Comparison of ENCODE assay signal across 23 cellular contexts in the genomic region with DNA sequence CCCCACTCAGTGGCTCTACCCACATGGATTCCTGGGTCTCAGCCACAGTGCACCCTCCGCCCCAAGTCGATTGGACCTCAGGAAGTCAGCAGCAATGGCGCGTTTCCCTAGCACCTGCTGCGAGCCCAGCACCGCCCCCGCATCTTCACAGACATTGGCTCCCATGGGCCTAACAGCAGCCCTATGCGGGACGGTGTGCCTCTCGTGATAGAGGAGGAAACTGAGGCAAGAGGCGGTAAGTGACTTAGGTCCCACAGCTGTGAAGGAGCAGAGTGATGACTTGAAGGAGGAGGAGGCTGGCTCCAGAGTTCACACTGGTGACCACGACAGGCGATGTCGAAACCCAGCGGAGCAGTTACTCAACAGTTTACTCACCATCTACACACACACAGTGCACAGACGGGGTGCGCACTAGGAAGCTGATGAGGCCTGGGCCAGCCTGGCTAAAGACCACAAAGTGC.
DNase-seq lines count a peak whose midpoint lies in the region; ATAC-seq and TF ChIP-seq lines count a peak whose summit lies in the region.
"Had no signal": no experiment of that assay in that cellular context is flagged by ENCODE, and none has a peak within 500 bp of the region (broad histone marks: within the 10 kb centered on the region; RNA-seq: fewer than 3 reads in every experiment).

No MANE protein-coding gene starts in this region.

- no peaks in the 10 kb centered on the region for H3K36me3 ChIP-seq in BLaER1 treated with 17β-estradiol and CSF1 and Interleukin-3, amounts not matched to agents 10 nM and 100 nM
- no peaks in the 10 kb centered on the region for H3K36me3 ChIP-seq in psoas muscle (ENCODE audit: insufficient read depth in 1 of 2, low read depth in 1 of 2)
- H3K36me3 ChIP-seq: heart left ventricle, thoracic aorta had no signal

- H3K9ac ChIP-seq in BLaER1 treated with 17β-estradiol and CSF1 and Interleukin-3, amounts not matched to agents 10 nM and 100 nM: no peak overlapping the region

- WGBS in psoas muscle, 3 donors: 85 to 87% (median 86%) methylated on average over 17 of the region's 17 CpGs

- TF ChIP-seq CTCF in psoas muscle (IDR thresholded peaks at IDR 0.05): no peak
- no peak for TF ChIP-seq CTCF in GM13976 (IDR thresholded peaks at IDR 0.05; ENCODE audit: borderline replicate concordance, control extremely low read depth, extremely low read depth, insufficient read depth, missing control alignments)

- peaks cover 5 to 14% (median 7%) of the 10 kb centered on the region in 11 experiments; a peak in 16 of 22 replicates for H3K9me3 ChIP-seq in BLaER1 treated with 17β-estradiol and CSF1 and Interleukin-3, amounts not matched to agents 10 nM and 100 nM (replicated peaks in 1 of 11)
- no peaks in the 10 kb centered on the region for H3K9me3 ChIP-seq in psoas muscle
- H3K9me3 ChIP-seq: heart left ventricle, thoracic aorta had no signal

- ATAC-seq in GM19455 (IDR thresholded peaks at IDR 0.05; ENCODE audit: unreplicated experiment): no peak
- no peak for ATAC-seq in psoas muscle
- ATAC-seq: heart left ventricle; naive thymus-derived CD8-positive, alpha-beta T cell; right cardiac atrium; stimulated activated naive CD8-positive, alpha-beta T cell treated with anti-CD3 and anti-CD28 coated beads, Interleukin-15, Interleukin-2, amounts not matched to agents 100 U/mL and 50 U/mL, for 24 hours; T-cell had no signal

- no peaks in the 10 kb centered on the region for H4K20me1 ChIP-seq in BLaER1 treated with 17β-estradiol and CSF1 and Interleukin-3, amounts not matched to agents 10 nM and 100 nM

- DNase-seq in HuH-7 (ENCODE audit: low spot score) (peak; percentile 28), SKM-1 (lab: John Stamatoyannopoulos, UW; ENCODE audit: unreplicated experiment) (peak; percentile 22), mesenteric fat pad (ENCODE audit: low spot score) (peak; percentile 53), psoas muscle (no peak), GM13976 (ENCODE audit: low spot score) (no peak), NCI-H2196 treated with DMSO at 0.1 percent for 48 hours (lab: John Stamatoyannopoulos, UW; ENCODE audit: unreplicated experiment) (no peak)
- DNase-seq: activated CD4-positive, alpha-beta memory T cell treated with anti-CD3 and anti-CD28 coated beads, Interleukin-2, amount 10 ng/mL, durations not matched to agents 7 days and 5 days; activated CD4-positive, CD25-positive, alpha-beta regulatory T cell treated with anti-CD3 and anti-CD28 coated beads, Interleukin-2, amount 50 U/mL, for 72 hours; aorta; EL; heart left ventricle; KG1; naive thymus-derived CD8-positive, alpha-beta T cell; NCI-H1092; NCI-H187 treated with DMSO at 0.1 percent for 48 hours; NCI-H2227 treated with DMSO at 0.1 percent for 48 hours; right cardiac atrium; SHP77 treated with DMSO at 0.1 percent for 48 hours; stimulated activated naive CD8-positive, alpha-beta T cell treated with anti-CD3 and anti-CD28 coated beads, Interleukin-15, Interleukin-2, amounts not matched to agents 100 U/mL and 50 U/mL, for 24 hours; T-cell had no signal

- in situ Hi-C loops in GM13976 (cut with MboI; ENCODE audit: low sequenced_read_pairs, unreplicated experiment): no loop called here

- H3K4me2 ChIP-seq in BLaER1 treated with 17β-estradiol and CSF1 and Interleukin-3, amounts not matched to agents 10 nM and 100 nM: peak overlapping the region; percentile 9 to 74 (median 58); a peak in 21 of 22 replicates

- intact Hi-C loops in psoas muscle (cut with DNase I): no loop called here

- peak overlapping the region in 5 of 11 experiments; percentile 6 to 35 (median 29); a peak in 8 of 22 replicates for H3K27ac ChIP-seq in BLaER1 treated with 17β-estradiol and CSF1 and Interleukin-3, amounts not matched to agents 10 nM and 100 nM
- H3K27ac ChIP-seq in psoas muscle: no peak overlapping the region
- H3K27ac ChIP-seq: heart left ventricle, thoracic aorta had no signal

- peaks cover 9 to 22% (median 15%) of the 10 kb centered on the region in 10 experiments; a peak in 18 of 20 replicates for H3K4me1 ChIP-seq in BLaER1 treated with 17β-estradiol and CSF1 and Interleukin-3, amounts not matched to agents 10 nM and 100 nM
- H3K4me1 ChIP-seq in psoas muscle: no peaks in the 10 kb centered on the region
- H3K4me1 ChIP-seq: heart left ventricle had no signal

- H3K4me3 ChIP-seq in BLaER1 treated with 17β-estradiol and CSF1 and Interleukin-3, amounts not matched to agents 10 nM and 100 nM: 0 out of 20 replicates have a peak overlapping the region, but pooled peaks of 1 of the 10 experiments have one; percentile 15
- no peak overlapping the region for H3K4me3 ChIP-seq in psoas muscle
- H3K4me3 ChIP-seq: heart left ventricle, thoracic aorta had no signal

- no peaks in the 10 kb centered on the region for H3K27me3 ChIP-seq in BLaER1 treated with 17β-estradiol and CSF1 and Interleukin-3, amounts not matched to agents 10 nM and 100 nM
- peaks cover 0 to 2% (median 0%) of the 10 kb centered on the region in 3 donors for H3K27me3 ChIP-seq in psoas muscle (ENCODE audit: insufficient read depth in 3 of 3, low read length in 2 of 3)

Comparison
In these comparisons a context has a peak if more than half of its experiments do, and no peak if none do; other contexts are left out.
1. DNase-seq: peak in HuH-7 (single experiment), SKM-1 (single experiment) and mesenteric fat pad (single experiment); none in psoas muscle (0 of 2), GM13976 (single experiment) and NCI-H2196 treated with DMSO at 0.1 percent for 48 hours (single experiment).